In genomic region chr17:46001390-46002310, GRCh38 we compare ENCODE assay signal across 1 cellular context.
A peak's percentile ranks its signal among the peaks of the same experiment; 100 is the strongest.
TF ChIP-seq lines count a peak whose summit lies in the region.

No MANE protein-coding gene starts in this region.

TF ChIP-seq in HepG2, 621 proteins besides CTCF, POLR2A, EP300 and RAD21 (continued from another document):
- no peak for TF ChIP-seq AKNA (CRISPR knock-in tag; IDR thresholded peaks at IDR 0.05; ENCODE audit: borderline replicate concordance)
- 0 out of 2 replicates have a peak, but pooled peaks have one; percentile 29 for TF ChIP-seq ZNF362 (CRISPR knock-in tag; IDR thresholded peaks at IDR 0.05; ENCODE audit: borderline replicate concordance)
- TF ChIP-seq ZNF3 (CRISPR knock-in tag; IDR thresholded peaks at IDR 0.05): no peak
- no peak for TF ChIP-seq NFE2L1 (CRISPR knock-in tag; IDR thresholded peaks at IDR 0.05; ENCODE audit: borderline replicate concordance)
- TF ChIP-seq CREB3 (CRISPR knock-in tag; IDR thresholded peaks at IDR 0.05): no peak
- TF ChIP-seq PRDM4 (CRISPR knock-in tag; IDR thresholded peaks at IDR 0.05; ENCODE audit: borderline replicate concordance): no peak
- TF ChIP-seq ZNF510 (CRISPR knock-in tag; IDR thresholded peaks at IDR 0.05; ENCODE audit: low read depth): no peak
- TF ChIP-seq ZNF160 (CRISPR knock-in tag; IDR thresholded peaks at IDR 0.05): no peak
- TF ChIP-seq SP5 (CRISPR knock-in tag; IDR thresholded peaks at IDR 0.05; ENCODE audit: borderline replicate concordance, low read depth): no peak
- no peak for TF ChIP-seq ZBTB3 (CRISPR knock-in tag; IDR thresholded peaks at IDR 0.05; ENCODE audit: borderline replicate concordance, low read depth)
